Comparison of ENCODE assay signal across 9 cellular contexts in genomic region chr1:31111290-31111951, GRCh38. TPM values are rescaled to one million over a fixed set of nuclear protein-coding genes. Genes with fewer than 3 reads are reported as not detected.
DNase-seq lines count a peak whose midpoint lies in the region; ATAC-seq and TF ChIP-seq lines count a peak whose summit lies in the region.
"Had no signal": no experiment of that assay in that cellular context is flagged by ENCODE, and none has a peak within 500 bp of the region (broad histone marks: within the 10 kb centered on the region; RNA-seq: fewer than 3 reads in every experiment).

No MANE protein-coding gene starts in this region.

- H3K4me1 Mint-ChIP-seq in osteocyte (ENCODE audit: unreplicated experiment): peaks cover 8% of the 10 kb centered on the region
- H3K4me1 Mint-ChIP-seq: activated CD4-positive, alpha-beta T cell treated with anti-CD3 and anti-CD28 coated beads, Interleukin-2, amount 10 ng/mL, durations not matched to agents 24 days and 14 days had no signal

- peak overlapping the region; percentile 43 for H3K27ac ChIP-seq in epithelial cell of prostate

- no peak for ATAC-seq in GM19467 (IDR thresholded peaks at IDR 0.05; ENCODE audit: unreplicated experiment)
- no peak for ATAC-seq in GM18858 (IDR thresholded peaks at IDR 0.05; ENCODE audit: unreplicated experiment)

- TF ChIP-seq CTCF in osteocyte (IDR thresholded peaks at IDR 0.05): no peak

- H3K9me3 Mint-ChIP-seq in osteocyte (ENCODE audit: unreplicated experiment): no peaks in the 10 kb centered on the region
- H3K9me3 Mint-ChIP-seq: activated CD4-positive, alpha-beta T cell treated with anti-CD3 and anti-CD28 coated beads, Interleukin-2, amount 10 ng/mL, durations not matched to agents 24 days and 14 days had no signal

- DNase-seq in GM04504 (ENCODE audit: low read depth): peak; percentile 31
- peak; percentile 33 for DNase-seq in NCI-H460 (ENCODE audit: extremely low read depth, low read depth)
- DNase-seq in epithelial cell of prostate (ENCODE audit: low read depth, low spot score): peak; percentile 77
- no peak for DNase-seq in osteocyte (ENCODE audit: extremely low spot score, unreplicated experiment)
- no peak for DNase-seq in COR-L47 (lab: John Stamatoyannopoulos, UW)
- DNase-seq in activated CD4-positive, CD25-positive, alpha-beta regulatory T cell treated with anti-CD3 and anti-CD28 coated beads, Interleukin-2, amount 50 U/mL, for 72 hours: no peak
- DNase-seq: activated CD4-positive, alpha-beta T cell treated with anti-CD3 and anti-CD28 coated beads, Interleukin-2, amount 10 ng/mL, durations not matched to agents 24 days and 14 days had no signal

- peaks cover 7% of the 10 kb centered on the region for H3K27me3 Mint-ChIP-seq in osteocyte (ENCODE audit: unreplicated experiment)

- H3K4me3 Mint-ChIP-seq in osteocyte (ENCODE audit: unreplicated experiment): no peak overlapping the region
- H3K4me3 Mint-ChIP-seq: activated CD4-positive, alpha-beta T cell treated with anti-CD3 and anti-CD28 coated beads, Interleukin-2, amount 10 ng/mL, durations not matched to agents 24 days and 14 days had no signal

- peak overlapping the region; percentile 17 for H3K27ac Mint-ChIP-seq in osteocyte (ENCODE audit: unreplicated experiment)
- H3K27ac Mint-ChIP-seq: activated CD4-positive, alpha-beta T cell treated with anti-CD3 and anti-CD28 coated beads, Interleukin-2, amount 10 ng/mL, durations not matched to agents 24 days and 14 days had no signal

- peaks cover 2% of the 10 kb centered on the region for H3K36me3 Mint-ChIP-seq in osteocyte (ENCODE audit: unreplicated experiment)

RNA-seq across cellular contexts. Expression of gene PUM1, which starts 45.9 kb away (rescaled TPM):
- 40.2 and 43.8 TPM in 2 replicates for total RNA-seq in NCI-H460 (2014; rRNA removed; shearing (Covaris generic))
- 20.1 and 23.9 TPM in 2 replicates for polyA plus RNA-seq in NCI-H460 (2014; cell fraction: nucleus; rRNA removed)
- total RNA-seq in osteocyte: 139 and 145 TPM in 2 replicates

Comparison
In these comparisons a context has a peak if more than half of its experiments do, and no peak if none do; other contexts are left out.
1. DNase-seq: peak in GM04504 (single experiment), NCI-H460 (single experiment) and epithelial cell of prostate (single experiment); none in osteocyte (single experiment), COR-L47 (single experiment) and activated CD4-positive, CD25-positive, alpha-beta regulatory T cell treated with anti-CD3 and anti-CD28 coated beads, Interleukin-2, amount 50 U/mL, for 72 hours (single experiment).